ENCODE assay signal across 11 cellular contexts in the genomic region with DNA sequence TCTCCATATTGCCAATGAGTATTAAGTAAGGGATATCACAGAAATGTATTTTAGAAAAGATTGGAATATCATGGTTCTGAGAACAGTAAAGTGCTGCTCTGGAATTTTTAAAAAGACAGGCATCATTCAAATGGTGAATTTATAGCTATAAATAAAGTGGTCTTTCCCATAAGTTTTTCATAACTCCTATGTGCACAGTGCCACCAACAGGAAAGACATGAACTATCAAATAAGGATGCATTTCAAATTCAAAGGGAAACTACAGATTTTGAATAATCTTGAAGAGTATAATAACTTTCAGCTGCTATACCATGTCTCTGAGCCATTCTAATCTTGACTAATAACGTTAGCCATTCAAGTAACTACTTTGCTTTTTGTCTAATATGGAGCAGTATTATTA.
DNase-seq lines count a peak whose midpoint lies in the region; TF ChIP-seq lines count a peak whose summit lies in the region.
"Had no signal": no experiment of that assay in that cellular context is flagged by ENCODE, and none has a peak within 500 bp of the region (broad histone marks: within the 10 kb centered on the region; RNA-seq: fewer than 3 reads in every experiment).

No MANE protein-coding gene starts in this region.

- no peaks in the 10 kb centered on the region for H4K20me1 ChIP-seq in OCI-LY7 (ENCODE audit: insufficient read depth, low read length)

- H3K79me2 ChIP-seq in OCI-LY7 (ENCODE audit: insufficient read depth, low read depth, low read length), result no peaks in the 10 kb centered on the region

- H3K4me1 ChIP-seq in OCI-LY7 (ENCODE audit: insufficient read depth, low read length, poor library complexity, severe bottlenecking) (no peaks in the 10 kb centered on the region), skeletal muscle satellite cell (ENCODE audit: control insufficient read depth, insufficient read depth, low read length) (no peaks in the 10 kb centered on the region)

- H3K4me3 ChIP-seq in OCI-LY7 (ENCODE audit: low read depth, low read length, poor library complexity, severe bottlenecking) (no peak overlapping the region), epithelial cell of esophagus (ENCODE audit: low read length) (no peak overlapping the region), skeletal muscle satellite cell (ENCODE audit: low read length) (no peak overlapping the region)

- peak; percentile 8 for DNase-seq in NCI-H345 (lab: John Stamatoyannopoulos, UW)
- DNase-seq in NCI-H345 treated with DMSO at 0.1 percent for 48 hours (lab: John Stamatoyannopoulos, UW; ENCODE audit: unreplicated experiment), result no peak
- DNase-seq in OCI-LY7 (ENCODE audit: low spot score), result no peak
- DNase-seq in epithelial cell of esophagus (ENCODE audit: low read depth), result peak; percentile 6
- DNase-seq in mucosa of gallbladder (ENCODE audit: low spot score), result no peak
- no peak for DNase-seq in C1 segment of cervical spinal cord (lab: John Stamatoyannopoulos, UW)
- no peak for DNase-seq in HUDEP-2 (lab: John Stamatoyannopoulos, UW; ENCODE audit: unreplicated experiment in 76 of 76)
- DNase-seq: activated CD4-positive, alpha-beta T cell treated with anti-CD3 and anti-CD28 coated beads for 4 hours; CD4-positive, CD25-positive, alpha-beta regulatory T cell; stimulated activated CD4-positive, alpha-beta T cell treated with anti-CD3 and anti-CD28 coated beads, Interleukin-15, amount 100 ng/mL, for 24 hours had no signal

- H3K4me2 ChIP-seq in OCI-LY7 (ENCODE audit: low read length) (no peak overlapping the region), skeletal muscle satellite cell (ENCODE audit: low read length) (no peak overlapping the region)

- H3K36me3 ChIP-seq in OCI-LY7 (ENCODE audit: insufficient read depth, low read length) (no peaks in the 10 kb centered on the region), skeletal muscle satellite cell (ENCODE audit: insufficient read depth, low read length) (no peaks in the 10 kb centered on the region)

- no TSS peak for BruUV-seq in OCI-LY7 (replicated peaks; lab: Mats Ljungman, UMichigan)

- no peak overlapping the region for H3K27ac ChIP-seq in OCI-LY7 (ENCODE audit: low read depth, low read length, poor library complexity, severe bottlenecking)

- H3K9me3 ChIP-seq in OCI-LY7 (ENCODE audit: low read length) (no peaks in the 10 kb centered on the region), skeletal muscle satellite cell (replicated peaks; ENCODE audit: low read length) (no peaks in the 10 kb centered on the region)

- peak overlapping the region; percentile 5 for H3K9ac ChIP-seq in skeletal muscle satellite cell (ENCODE audit: low read depth, low read length)

- H3K9me2 ChIP-seq in OCI-LY7 (ENCODE audit: insufficient read depth, low read length), result no peaks in the 10 kb centered on the region

- TF ChIP-seq CTCF in OCI-LY7 (conservative IDR thresholded peaks at IDR 0.05; ENCODE audit: low read length) (peak; percentile 44; the same call in 1 of the 2 replicates), epithelial cell of esophagus (IDR thresholded peaks at IDR 0.05; ENCODE audit: insufficient read depth, low read depth, low read length, missing control alignments) (peak; percentile 31)

- intact Hi-C loops in OCI-LY7 (cut with micrococcal nuclease; ENCODE audit: unreplicated experiment), result no loop called here

- H3K27me3 ChIP-seq in skeletal muscle satellite cell (ENCODE audit: control insufficient read depth, insufficient read depth, low read length), result no peaks in the 10 kb centered on the region

- POLR2A ChIA-PET in OCI-LY7 (lab: Charles Lee), result interaction anchor here (0.6 kb wide), 1 partner anchor 704 kb away, joined by 3 read pairs; no protein-coding TSS in a partner anchor

- no peak overlapping the region for H2AFZ ChIP-seq in OCI-LY7 (ENCODE audit: low read length)

- CTCF ChIA-PET in OCI-LY7 (lab: Charles Lee; ENCODE audit: unreplicated experiment), result no interaction called here

Comparison
In these comparisons a context has a peak if more than half of its experiments do, and no peak if none do; other contexts are left out.
1. DNase-seq: peak in NCI-H345 (single experiment) and epithelial cell of esophagus (single experiment); none in NCI-H345 treated with DMSO at 0.1 percent for 48 hours (single experiment), OCI-LY7 (single experiment), mucosa of gallbladder (single experiment), C1 segment of cervical spinal cord (0 of 14) and HUDEP-2 (0 of 76).